ENCODE assay signal across 25 cellular contexts in the genomic region with DNA sequence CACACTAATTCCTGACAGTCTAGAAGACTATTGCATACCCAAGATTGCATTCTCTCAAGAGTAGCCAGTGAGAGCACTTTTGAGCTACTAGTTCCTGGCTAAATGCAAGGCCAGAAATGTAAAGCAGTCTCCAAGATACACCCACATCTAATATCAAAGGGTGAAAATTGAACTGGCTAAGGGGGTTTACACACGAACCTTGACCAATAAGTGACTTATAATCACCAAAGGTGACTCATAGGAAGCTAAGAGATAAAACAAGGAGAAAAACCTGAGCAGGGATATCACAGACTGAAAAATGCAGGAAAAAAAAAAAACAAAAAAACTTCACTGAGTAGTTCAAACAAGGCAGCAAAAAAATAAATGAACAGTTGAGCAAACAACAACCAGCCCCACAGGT.
"Had no signal": no experiment of that assay in that cellular context is flagged by ENCODE, and none has a peak within 500 bp of the region (broad histone marks: within the 10 kb centered on the region; RNA-seq: fewer than 3 reads in every experiment).

No MANE protein-coding gene starts in this region.

- H3K36me3 ChIP-seq: esophagus muscularis mucosa, gastroesophageal sphincter, prostate gland, right lobe of liver, spleen, tibial artery, upper lobe of left lung, uterus had no signal

- H3K36me3 Mint-ChIP-seq: stimulated activated memory B cell treated with anti-CD40 and anti-IgM and Interleukin-4, amounts not matched to agents 10 μg/mL and 1 μg/mL and 100 μg/mL, for 72 hours had no signal

- H3K79me2 ChIP-seq: parathyroid adenoma had no signal

- H3K27ac ChIP-seq: esophagus muscularis mucosa, gastroesophageal sphincter, parathyroid adenoma, prostate gland, right lobe of liver, spleen, tibial artery, upper lobe of left lung, uterus had no signal

- FAIRE-seq: endometrium, kidney had no signal

- H3K4me3 Mint-ChIP-seq: nephron; stimulated activated memory B cell treated with anti-CD40 and anti-IgM and Interleukin-4, amounts not matched to agents 10 μg/mL and 1 μg/mL and 100 μg/mL, for 72 hours; stimulated activated naive CD8-positive, alpha-beta T cell treated with anti-CD3 and anti-CD28 coated beads, Interleukin-15, Interleukin-2, amounts not matched to agents 100 ng/mL and 50 ng/mL, for 24 hours had no signal

- H3K4me3 ChIP-seq: esophagus muscularis mucosa, gastroesophageal sphincter, lung, prostate gland, right lobe of liver, spleen, tibial artery, upper lobe of left lung, uterus had no signal

- H3K9ac ChIP-seq: parathyroid adenoma had no signal

- H2AFZ ChIP-seq: parathyroid adenoma had no signal

- H3K27me3 ChIP-seq: esophagus muscularis mucosa, gastroesophageal sphincter, right lobe of liver, spleen, tibial artery, upper lobe of left lung, uterus had no signal

- ATAC-seq: gastroesophageal sphincter; left colon; left ventricle myocardium superior; right lobe of liver; stimulated activated memory B cell treated with anti-CD40 and anti-IgM and Interleukin-4, amounts not matched to agents 10 μg/mL and 1 μg/mL and 100 μg/mL, for 72 hours had no signal

- H3K4me1 Mint-ChIP-seq: nephron; stimulated activated memory B cell treated with anti-CD40 and anti-IgM and Interleukin-4, amounts not matched to agents 10 μg/mL and 1 μg/mL and 100 μg/mL, for 72 hours had no signal

- H3K27me3 Mint-ChIP-seq: stimulated activated memory B cell treated with anti-CD40 and anti-IgM and Interleukin-4, amounts not matched to agents 10 μg/mL and 1 μg/mL and 100 μg/mL, for 72 hours; stimulated activated naive CD8-positive, alpha-beta T cell treated with anti-CD3 and anti-CD28 coated beads, Interleukin-15, Interleukin-2, amounts not matched to agents 100 ng/mL and 50 ng/mL, for 24 hours had no signal

- H3K9me3 ChIP-seq: esophagus muscularis mucosa, prostate gland, right lobe of liver, tibial artery, upper lobe of left lung, uterus had no signal

- H3K4me1 ChIP-seq: esophagus muscularis mucosa, gastroesophageal sphincter, parathyroid adenoma, prostate gland, right lobe of liver, spleen, tibial artery, upper lobe of left lung, uterus had no signal

- H3K27ac Mint-ChIP-seq: stimulated activated memory B cell treated with anti-CD40 and anti-IgM and Interleukin-4, amounts not matched to agents 10 μg/mL and 1 μg/mL and 100 μg/mL, for 72 hours; stimulated activated naive CD8-positive, alpha-beta T cell treated with anti-CD3 and anti-CD28 coated beads, Interleukin-15, Interleukin-2, amounts not matched to agents 100 ng/mL and 50 ng/mL, for 24 hours had no signal

- DNase-seq: effector memory CD4-positive, alpha-beta T cell; glutamatergic neuron; kidney; left colon; left ventricle myocardium superior; mesenchymal stem cell; midbrain; retina; right lobe of liver; spleen; stimulated activated CD4-positive, alpha-beta T cell treated with anti-CD3 and anti-CD28 coated beads, Interleukin-15, amount 100 ng/mL, for 24 hours; stimulated activated CD4-positive, alpha-beta T cell treated with anti-CD3 and anti-CD28 coated beads, Interleukin-1b, Interleukin-23, amount 100 ng/mL, for 48 hours; stimulated activated CD4-positive, alpha-beta T cell treated with anti-CD3 and anti-CD28 coated beads, Interleukin-4, amount 100 ng/mL, for 24 hours; tibial artery; upper lobe of left lung; uterus had no signal
